In the genomic region with DNA sequence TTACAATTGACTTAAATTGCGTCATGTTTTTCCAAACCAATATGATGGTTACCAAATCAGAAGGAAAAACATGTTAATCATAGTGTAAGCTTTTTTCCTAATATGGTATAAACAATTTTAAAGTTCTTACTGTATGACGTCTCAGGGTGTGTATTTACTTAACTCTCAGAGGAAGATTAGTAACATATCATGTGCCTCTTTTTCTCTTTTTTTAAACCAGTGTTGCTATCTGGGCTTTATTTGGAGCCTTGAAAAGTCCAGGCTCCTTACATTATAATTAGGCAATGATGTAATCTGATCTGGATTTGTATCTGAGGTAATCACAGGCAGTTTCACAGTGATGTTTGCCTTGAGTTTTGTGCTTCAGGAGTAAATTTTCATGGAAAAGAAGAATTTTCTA, we compare ENCODE assay signal across 12 cellular contexts. TPM values are rescaled to one million over a fixed set of nuclear protein-coding genes. Genes with fewer than 3 reads are reported as not detected.
DNase-seq lines count a peak whose midpoint lies in the region; ATAC-seq and TF ChIP-seq lines count a peak whose summit lies in the region.
"Had no signal": no experiment of that assay in that cellular context is flagged by ENCODE, and none has a peak within 500 bp of the region (broad histone marks: within the 10 kb centered on the region; RNA-seq: fewer than 3 reads in every experiment).

No MANE protein-coding gene starts in this region.

- H3K27me3 Mint-ChIP-seq in osteocyte (ENCODE audit: unreplicated experiment), result no peaks in the 10 kb centered on the region

- ATAC-seq in esophagus mucosa (peak; percentile 36), GM21825 (IDR thresholded peaks at IDR 0.05; ENCODE audit: unreplicated experiment) (no peak), HG03571 (IDR thresholded peaks at IDR 0.05; ENCODE audit: unreplicated experiment) (no peak), GM18498 (IDR thresholded peaks at IDR 0.05; ENCODE audit: unreplicated experiment) (no peak)

- peaks cover 6% of the 10 kb centered on the region for H3K9me3 Mint-ChIP-seq in osteocyte (ENCODE audit: unreplicated experiment)
- H3K9me3 Mint-ChIP-seq: activated naive CD4-positive, alpha-beta T cell treated with anti-CD3 and anti-CD28 coated beads for 36 hours; memory B cell; stimulated activated naive CD8-positive, alpha-beta T cell treated with anti-CD3 and anti-CD28 coated beads, Interleukin-15, Interleukin-2, amounts not matched to agents 100 ng/mL and 50 ng/mL, for 24 hours had no signal

- peaks cover 2% of the 10 kb centered on the region for H3K36me3 Mint-ChIP-seq in osteocyte (ENCODE audit: unreplicated experiment)
- H3K36me3 Mint-ChIP-seq: memory B cell had no signal

- H3K27ac Mint-ChIP-seq in osteocyte (ENCODE audit: unreplicated experiment), result peak overlapping the region; percentile 88
- H3K27ac Mint-ChIP-seq: activated naive CD4-positive, alpha-beta T cell treated with anti-CD3 and anti-CD28 coated beads for 36 hours; memory B cell; stimulated activated naive CD8-positive, alpha-beta T cell treated with anti-CD3 and anti-CD28 coated beads, Interleukin-15, Interleukin-2, amounts not matched to agents 100 ng/mL and 50 ng/mL, for 24 hours had no signal

- TF ChIP-seq CTCF in osteocyte (IDR thresholded peaks at IDR 0.05), result no peak

- no peak overlapping the region for H3K4me3 Mint-ChIP-seq in osteocyte (ENCODE audit: unreplicated experiment)
- H3K4me3 Mint-ChIP-seq: activated naive CD4-positive, alpha-beta T cell treated with anti-CD3 and anti-CD28 coated beads for 36 hours; memory B cell; stimulated activated naive CD8-positive, alpha-beta T cell treated with anti-CD3 and anti-CD28 coated beads, Interleukin-15, Interleukin-2, amounts not matched to agents 100 ng/mL and 50 ng/mL, for 24 hours had no signal

- H3K4me1 Mint-ChIP-seq in osteocyte (ENCODE audit: unreplicated experiment), result peaks cover 15% of the 10 kb centered on the region
- H3K4me1 Mint-ChIP-seq: memory B cell had no signal

- DNase-seq in EH (ENCODE audit: low read depth) (peak; percentile 97), NCI-H69 (lab: John Stamatoyannopoulos, UW) (peak; percentile 75), osteocyte (ENCODE audit: extremely low spot score, unreplicated experiment) (no peak), NCI-H345 (lab: John Stamatoyannopoulos, UW) (no peak)
- DNase-seq: activated CD4-positive, CD25-positive, alpha-beta regulatory T cell; activated naive CD4-positive, alpha-beta T cell treated with anti-CD3 and anti-CD28 coated beads for 36 hours had no signal

RNA-seq across cellular contexts. Expression of a gene that starts 20.4 kb away (rescaled TPM):
- total RNA-seq in esophagus mucosa, result 2.4 TPM
- total RNA-seq in osteocyte, result 33.8 and 35.2 TPM in 2 replicates

Comparison
In these comparisons a context has a peak if more than half of its experiments do, and no peak if none do; other contexts are left out.
1. DNase-seq: peak in EH (single experiment) and NCI-H69 (single experiment); none in osteocyte (single experiment) and NCI-H345 (single experiment).
2. RNA of a gene that starts 20.4 kb away (total RNA-seq): 33.8 to 35.2 TPM in osteocyte; 2.4 TPM in esophagus mucosa (single experiment); every median in the first group is over 10 times any median in the second.